In genomic region chr2:12434609-12435008, GRCh38 we compare ENCODE assay signal across 20 cellular contexts.
DNase-seq lines count a peak whose midpoint lies in the region; ATAC-seq and TF ChIP-seq lines count a peak whose summit lies in the region.
"Had no signal": no experiment of that assay in that cellular context is flagged by ENCODE, and none has a peak within 500 bp of the region (broad histone marks: within the 10 kb centered on the region; RNA-seq: fewer than 3 reads in every experiment).

No MANE protein-coding gene starts in this region.

- no peak overlapping the region for H3K27ac ChIP-seq in IMR-90 (ENCODE audit: insufficient read depth, low read length)
- no peak overlapping the region for H3K27ac ChIP-seq in WERI-Rb-1
- no peak overlapping the region for H3K27ac ChIP-seq in endodermal cell (ENCODE audit: low read depth, low read length)
- no peak overlapping the region for H3K27ac ChIP-seq in left lung
- H3K27ac ChIP-seq: BLaER1, HL-60 had no signal

- POLR2A ChIA-PET in IMR-90 (lab: Charles Lee; ENCODE audit: unreplicated experiment): no interaction called here

- no TSS peak for BruUV-seq in IMR-90 (replicated peaks; lab: Mats Ljungman, UMichigan)

- H2AK9ac ChIP-seq in IMR-90 (replicated peaks; ENCODE audit: low read depth, low read length, poor library complexity): no peak overlapping the region

- H3K4ac ChIP-seq in IMR-90 (ENCODE audit: low read depth, low read length): no peak overlapping the region

- no peak overlapping the region for H2AFZ ChIP-seq in IMR-90 (replicated peaks; ENCODE audit: low read length, poor library complexity)

- H3K9ac ChIP-seq in IMR-90 (ENCODE audit: low read depth, low read length) (no peak overlapping the region), endodermal cell (ENCODE audit: extremely low read depth, low read length, poor library complexity, severe bottlenecking) (no peak overlapping the region)
- H3K9ac ChIP-seq: BLaER1 had no signal

- H2BK20ac ChIP-seq in IMR-90 (ENCODE audit: low read depth, low read length): no peak overlapping the region

- DNase-seq in IMR-90 (no peak), WERI-Rb-1 (peak; percentile 35), endodermal cell (peak; percentile 67), osteocyte (ENCODE audit: extremely low spot score, unreplicated experiment) (no peak), G401 (ENCODE audit: low spot score) (no peak), DMS 273 treated with DMSO at 0.1 percent for 48 hours (lab: John Stamatoyannopoulos, UW) (no peak), left lung (no peak), D341Med (ENCODE audit: low spot score) (no peak)
- DNase-seq: 8988T; CD4-positive, alpha-beta memory T cell; DMS53; DND-41; EL; GDM1; KG1 had no signal

- peak overlapping the region; percentile 28 for H3K27ac Mint-ChIP-seq in endodermal cell
- peak overlapping the region; percentile 92 for H3K27ac Mint-ChIP-seq in osteocyte (ENCODE audit: unreplicated experiment)
- H3K27ac Mint-ChIP-seq: CD14-positive monocyte had no signal

- H4K91ac ChIP-seq in IMR-90 (ENCODE audit: insufficient read depth, low read depth, low read length): no peak overlapping the region

- no peaks in the 10 kb centered on the region for H3K79me1 ChIP-seq in IMR-90 (ENCODE audit: low read depth in 1 of 2, low read length in 2 of 2)

- no peak overlapping the region; the same call in 1 of the 2 replicates for H4K5ac ChIP-seq in IMR-90 (ENCODE audit: low read depth, low read length)

- no peak overlapping the region for H3K14ac ChIP-seq in IMR-90 (replicated peaks; ENCODE audit: low read depth, low read length)

- H4K8ac ChIP-seq in IMR-90 (ENCODE audit: low read depth in 2 of 2, low read length in 2 of 2): no peak overlapping the region

- no peak for TF ChIP-seq RAD21 in IMR-90 (IDR thresholded peaks at IDR 0.05; ENCODE audit: low read length)

- H3K18ac ChIP-seq in IMR-90 (ENCODE audit: low read depth, low read length): 0 out of 2 replicates have a peak overlapping the region, but pooled peaks have one; percentile 16

- H3K36me3 Mint-ChIP-seq in endodermal cell (ENCODE audit: low read depth) (no peaks in the 10 kb centered on the region), osteocyte (ENCODE audit: unreplicated experiment) (no peaks in the 10 kb centered on the region)
- H3K36me3 Mint-ChIP-seq: CD14-positive monocyte; CD4-positive, alpha-beta memory T cell; IgD-negative memory B cell had no signal

- H3K4me1 ChIP-seq in IMR-90 (ENCODE audit: control insufficient read depth, insufficient read depth, low read length): peaks cover 10% of the 10 kb centered on the region
- H3K4me1 ChIP-seq in endodermal cell (ENCODE audit: control insufficient read depth, insufficient read depth, low read length): peaks cover 7% of the 10 kb centered on the region
- peaks cover 0 to 10% of the 10 kb centered on the region in 2 donors for H3K4me1 ChIP-seq in left lung
- H3K4me1 ChIP-seq: HAP-1 had no signal

- no peak overlapping the region for H2BK120ac ChIP-seq in IMR-90 (ENCODE audit: low read depth, low read length)

- no peak overlapping the region for H2BK15ac ChIP-seq in IMR-90 (ENCODE audit: low read depth, low read length)

- in situ Hi-C loops in IMR-90 (cut with MboI; ENCODE audit: low sequenced_read_pairs): no loop called here
- in situ Hi-C loops in G401 (cut with HindIII; ENCODE audit: low sequenced_read_pairs): no loop called here

- H3K4me3 ChIP-seq in IMR-90 (ENCODE audit: insufficient read depth, low read depth, low read length) (no peak overlapping the region), WERI-Rb-1 (ENCODE audit: low read depth, low read length) (no peak overlapping the region), endodermal cell (ENCODE audit: low read length) (no peak overlapping the region), left lung (no peak overlapping the region)
- H3K4me3 ChIP-seq: BLaER1, HAP-1 had no signal

- dilution Hi-C loops in IMR-90 (cut with HindIII; ENCODE audit: low sequenced_read_pairs, unreplicated experiment): no loop called here

- no peak overlapping the region for H3K56ac ChIP-seq in IMR-90 (ENCODE audit: extremely low read depth, insufficient read depth, low read length)

- H4K20me1 ChIP-seq in IMR-90 (ENCODE audit: insufficient read depth, low read length): no peaks in the 10 kb centered on the region
- H4K20me1 ChIP-seq: BLaER1 had no signal

- TF ChIP-seq POLR2A in IMR-90 (IDR thresholded peaks at IDR 0.05; ENCODE audit: low read depth, low read length): no peak

- H2AK5ac ChIP-seq in IMR-90 (ENCODE audit: low read depth, low read length): peak overlapping the region; percentile 63; the same call in 1 of the 2 replicates

- H3K9me3 ChIP-seq in IMR-90 (ENCODE audit: control insufficient read depth, insufficient read depth, low read length) (no peaks in the 10 kb centered on the region), WERI-Rb-1 (ENCODE audit: severe bottlenecking) (no peaks in the 10 kb centered on the region), endodermal cell (ENCODE audit: control insufficient read depth, low read length) (no peaks in the 10 kb centered on the region), left lung (no peaks in the 10 kb centered on the region)
- H3K9me3 ChIP-seq: BLaER1, HAP-1 had no signal

- no peaks in the 10 kb centered on the region for H3K9me3 Mint-ChIP-seq in endodermal cell
- no peaks in the 10 kb centered on the region for H3K9me3 Mint-ChIP-seq in osteocyte (ENCODE audit: unreplicated experiment)
- H3K9me3 Mint-ChIP-seq: CD14-positive monocyte; CD4-positive, alpha-beta memory T cell; IgD-negative memory B cell had no signal

- no peak overlapping the region for H3K23ac ChIP-seq in IMR-90 (ENCODE audit: low read depth, low read length)

- H3K27me3 Mint-ChIP-seq in endodermal cell (ENCODE audit: insufficient read depth) (no peaks in the 10 kb centered on the region), osteocyte (ENCODE audit: unreplicated experiment) (no peaks in the 10 kb centered on the region)
- H3K27me3 Mint-ChIP-seq: CD4-positive, alpha-beta memory T cell; IgD-negative memory B cell had no signal

- no peaks in the 10 kb centered on the region for H3K27me3 ChIP-seq in IMR-90 (ENCODE audit: control insufficient read depth, insufficient read depth, low read length)
- H3K27me3 ChIP-seq in WERI-Rb-1 (ENCODE audit: insufficient read depth, low read depth, severe bottlenecking): no peaks in the 10 kb centered on the region
- H3K27me3 ChIP-seq in endodermal cell (ENCODE audit: control insufficient read depth, insufficient read depth, low read length, poor library complexity, severe bottlenecking): no peaks in the 10 kb centered on the region
- H3K27me3 ChIP-seq in left lung: no peaks in the 10 kb centered on the region
- H3K27me3 ChIP-seq: BLaER1 had no signal

- CTCF ChIA-PET in IMR-90 (lab: Yijun Ruan, JAX): no interaction called here

- TF ChIP-seq CTCF in IMR-90 (conservative IDR thresholded peaks at IDR 0.05; ENCODE audit: low read depth, low read length): no peak
- no peak for TF ChIP-seq CTCF in WERI-Rb-1 (IDR thresholded peaks at IDR 0.05; ENCODE audit: low read depth, low read length)
- no peak for TF ChIP-seq CTCF in endodermal cell (conservative IDR thresholded peaks at IDR 0.05)
- no peak for TF ChIP-seq CTCF in osteocyte (IDR thresholded peaks at IDR 0.05)
- TF ChIP-seq CTCF in left lung (IDR thresholded peaks at IDR 0.05): no peak

- H3K4me2 ChIP-seq in IMR-90 (ENCODE audit: low read depth, low read length): no peak overlapping the region
- H3K4me2 ChIP-seq: BLaER1 had no signal

- intact Hi-C loops in IMR-90 (cut with micrococcal nuclease) (loop anchor here (10.0 kb wide), 1 partner anchor 380 kb away; no protein-coding TSS in a partner anchor), left lung (cut with DNase I) (no loop called here)

- no peak overlapping the region for H2BK5ac ChIP-seq in IMR-90 (ENCODE audit: low read depth, low read length, poor library complexity, severe bottlenecking)

- 0 out of 2 replicates have a peak, but pooled peaks cover 3% of the 10 kb centered on the region for H3K9me1 ChIP-seq in IMR-90 (ENCODE audit: insufficient read depth, low read length)

- H3K36me3 ChIP-seq in IMR-90 (ENCODE audit: control insufficient read depth, insufficient read depth, low read length) (no peaks in the 10 kb centered on the region), WERI-Rb-1 (no peaks in the 10 kb centered on the region), endodermal cell (ENCODE audit: control insufficient read depth, insufficient read depth, low read length) (no peaks in the 10 kb centered on the region), left lung (no peaks in the 10 kb centered on the region)
- H3K36me3 ChIP-seq: BLaER1, HAP-1 had no signal

- H3K4me1 Mint-ChIP-seq in endodermal cell (peaks cover 32% of the 10 kb centered on the region), osteocyte (ENCODE audit: unreplicated experiment) (peaks cover 62% of the 10 kb centered on the region)

- ATAC-seq in IMR-90 (ENCODE audit: low read depth): no peak
- ATAC-seq in left lung: no peak

- 95% methylated on average over 6 of the region's 8 CpGs; no CpG with 5 or more reads in 1 of the 2 experiments for WGBS in IMR-90 (ENCODE audit: extremely low coverage in 2 of 2, insufficient read length in 1 of 2), 2 experiments
- 47 to 64% methylated on average over 8 of the region's 8 CpGs for WGBS in endodermal cell (ENCODE audit: insufficient coverage in 1 of 2, insufficient read length in 1 of 2), 2 experiments

- H3K4me3 Mint-ChIP-seq in endodermal cell (no peak overlapping the region), osteocyte (ENCODE audit: unreplicated experiment) (no peak overlapping the region)
- H3K4me3 Mint-ChIP-seq: CD14-positive monocyte, IgD-negative memory B cell had no signal

TF ChIP-seq in IMR-90, 13 proteins besides CTCF, POLR2A, EP300 and RAD21 (continues in another document):
- TF ChIP-seq CEBPB (IDR thresholded peaks at IDR 0.05; ENCODE audit: low read depth, low read length) (no peak), RCOR1 (IDR thresholded peaks at IDR 0.05; ENCODE audit: insufficient replicate concordance, low read length) (no peak), SMC3 (IDR thresholded peaks at IDR 0.05; ENCODE audit: low read depth, low read length) (no peak), MXI1 (IDR thresholded peaks at IDR 0.05; ENCODE audit: borderline replicate concordance, low read depth, low read length) (no peak), CHD1 (IDR thresholded peaks at IDR 0.05; ENCODE audit: low read depth, low read length) (no peak), MAFK (IDR thresholded peaks at IDR 0.05; ENCODE audit: low read depth, low read length) (no peak), MAZ (IDR thresholded peaks at IDR 0.05; ENCODE audit: borderline replicate concordance, low read depth, low read length) (no peak), BHLHE40 (IDR thresholded peaks at IDR 0.05; ENCODE audit: low read depth, low read length) (no peak)

Comparison
In these comparisons a context has a peak if more than half of its experiments do, and no peak if none do; other contexts are left out.
1. DNase-seq: peak in WERI-Rb-1 (single experiment) and endodermal cell (single experiment); none in IMR-90 (single experiment), osteocyte (single experiment), G401 (single experiment), DMS 273 treated with DMSO at 0.1 percent for 48 hours (single experiment), left lung (0 of 2) and D341Med (single experiment).